In the genomic region with DNA sequence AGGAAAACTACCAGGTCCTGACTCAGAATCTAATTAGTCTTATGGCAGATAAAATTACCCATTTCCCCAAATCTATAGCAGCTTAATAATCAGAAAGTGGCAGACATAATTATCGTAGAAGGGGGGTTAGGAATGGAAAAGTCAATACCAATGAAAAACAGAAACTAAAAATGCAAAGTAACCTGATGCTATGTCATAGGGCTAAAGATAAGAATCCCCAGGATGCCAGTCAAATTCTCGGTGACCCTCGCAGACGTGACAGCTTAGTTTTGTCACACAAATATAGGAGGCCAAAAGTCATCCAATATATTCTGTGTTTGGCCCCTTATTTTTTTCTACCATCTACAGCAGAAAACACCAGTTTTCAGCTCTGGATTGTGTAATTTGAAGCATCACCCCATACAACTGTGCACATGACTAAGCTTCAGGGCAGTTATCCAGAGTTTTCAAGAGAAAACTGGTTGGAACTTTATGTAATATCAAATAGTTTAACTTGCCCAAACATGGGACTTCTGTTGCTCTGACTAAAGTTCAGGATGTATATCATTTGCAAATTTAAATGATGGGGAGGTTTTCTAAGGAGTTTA, we compare ENCODE assay signal across 9 cellular contexts. TPM values are rescaled to one million over a fixed set of nuclear protein-coding genes. Genes with fewer than 3 reads are reported as not detected.
DNase-seq lines count a peak whose midpoint lies in the region; ATAC-seq and TF ChIP-seq lines count a peak whose summit lies in the region.
"Had no signal": no experiment of that assay in that cellular context is flagged by ENCODE, and none has a peak within 500 bp of the region (broad histone marks: within the 10 kb centered on the region; RNA-seq: fewer than 3 reads in every experiment).

No MANE protein-coding gene starts in this region.

- H3K27me3 Mint-ChIP-seq in activated CD4-positive, alpha-beta memory T cell treated with anti-CD3 and anti-CD28 coated beads, Interleukin-2, amount 10 ng/mL, durations not matched to agents 7 days and 5 days = no peaks in the 10 kb centered on the region

- ATAC-seq in HG03095 (IDR thresholded peaks at IDR 0.05; ENCODE audit: unreplicated experiment) = peak; percentile 27

- POLR2A ChIA-PET in activated CD4-positive, alpha-beta memory T cell treated with anti-CD3 and anti-CD28 coated beads, Interleukin-2, amount 10 ng/mL, durations not matched to agents 7 days and 5 days (lab: Charles Lee) = no interaction called here

- intact Hi-C loops in stomach (cut with DNase I; ENCODE audit: low total_unique reads) = no loop called here

- no peak for TF ChIP-seq EP300 in stomach (IDR thresholded peaks at IDR 0.05)

- H3K9me3 ChIP-seq in stomach = no peaks in the 10 kb centered on the region
- H3K9me3 ChIP-seq: BLaER1 treated with 17β-estradiol and CSF1 and Interleukin-3, amounts not matched to agents 10 nM and 100 nM had no signal

- no peaks in the 10 kb centered on the region for H3K4me1 Mint-ChIP-seq in activated CD4-positive, alpha-beta memory T cell treated with anti-CD3 and anti-CD28 coated beads, Interleukin-2, amount 10 ng/mL, durations not matched to agents 7 days and 5 days

- no peak overlapping the region for H3K27ac Mint-ChIP-seq in activated CD4-positive, alpha-beta memory T cell treated with anti-CD3 and anti-CD28 coated beads, Interleukin-2, amount 10 ng/mL, durations not matched to agents 7 days and 5 days

- TF ChIP-seq CTCF in stomach (IDR thresholded peaks at IDR 0.05) = no peak

- WGBS in stomach, 5 donors = 36 to 50% (median 44%) methylated on average over 4 of the region's 4 CpGs

- no peaks in the 10 kb centered on the region for H3K27me3 ChIP-seq in stomach

- no peak for TF ChIP-seq POLR2A in stomach (IDR thresholded peaks at IDR 0.05)

- CTCF ChIA-PET in activated CD4-positive, alpha-beta memory T cell treated with anti-CD3 and anti-CD28 coated beads, Interleukin-2, amount 10 ng/mL, durations not matched to agents 7 days and 5 days (lab: Charles Lee) = no interaction called here

- DNase-seq in NCI-H748 (lab: John Stamatoyannopoulos, UW; ENCODE audit: unreplicated experiment) (peak; percentile 25), NCI-H748 treated with DMSO at 0.1 percent for 48 hours (lab: John Stamatoyannopoulos, UW) (no peak), amniotic epithelial cell (ENCODE audit: low read depth) (peak; percentile 85), stomach (no peak), hypothalamus (lab: John Stamatoyannopoulos, UW) (no peak), NCI-H1417 treated with DMSO at 0.1 percent for 48 hours (lab: John Stamatoyannopoulos, UW) (no peak)
- no peak for DNase-seq in activated CD4-positive, alpha-beta memory T cell treated with anti-CD3 and anti-CD28 coated beads, Interleukin-2, amount 10 ng/mL, durations not matched to agents 7 days and 5 days

- H3K4me1 ChIP-seq in stomach = peaks cover 3 to 43% (median 33%) of the 10 kb centered on the region in 4 donors

- H3K9me3 Mint-ChIP-seq in activated CD4-positive, alpha-beta memory T cell treated with anti-CD3 and anti-CD28 coated beads, Interleukin-2, amount 10 ng/mL, durations not matched to agents 7 days and 5 days = no peaks in the 10 kb centered on the region

- no peak overlapping the region for H3K4me3 ChIP-seq in stomach
- H3K4me3 ChIP-seq: BLaER1 treated with 17β-estradiol and CSF1 and Interleukin-3, amounts not matched to agents 10 nM and 100 nM had no signal

- H3K27ac ChIP-seq in stomach = peak overlapping the region; percentile 31 to 79 (median 74)
- H3K27ac ChIP-seq: BLaER1 treated with 17β-estradiol and CSF1 and Interleukin-3, amounts not matched to agents 10 nM and 100 nM had no signal

- no peaks in the 10 kb centered on the region for H3K36me3 Mint-ChIP-seq in activated CD4-positive, alpha-beta memory T cell treated with anti-CD3 and anti-CD28 coated beads, Interleukin-2, amount 10 ng/mL, durations not matched to agents 7 days and 5 days (ENCODE audit: low read depth)

- no peak overlapping the region for H3K4me3 Mint-ChIP-seq in activated CD4-positive, alpha-beta memory T cell treated with anti-CD3 and anti-CD28 coated beads, Interleukin-2, amount 10 ng/mL, durations not matched to agents 7 days and 5 days

- H3K36me3 ChIP-seq in stomach = peaks cover 0 to 17% (median 5%) of the 10 kb centered on the region in 4 donors
- H3K36me3 ChIP-seq: BLaER1 treated with 17β-estradiol and CSF1 and Interleukin-3, amounts not matched to agents 10 nM and 100 nM had no signal

RNA-seq across cellular contexts. Expression of a gene that starts 30.9 kb away (rescaled TPM):
- 10 to 100 TPM in 3 of 5 donors, 1 to 10 TPM in 2; 5.5 to 51.8 (median 13.4) TPM for total RNA-seq in stomach
- 10 to 100 TPM in 2 of 3 donors, 1 to 10 TPM in 1; 5.0 to 35.9 (median 13.7) TPM for polyA plus RNA-seq in stomach
- under 1 TPM in 1 of 2 experiments, not detected in 1; 0.05 TPM for total RNA-seq in activated CD4-positive, alpha-beta memory T cell treated with anti-CD3 and anti-CD28 coated beads, Interleukin-2, amount 10 ng/mL, durations not matched to agents 7 days and 5 days

Comparison
In these comparisons a context has a peak if more than half of its experiments do, and no peak if none do; other contexts are left out.
1. DNase-seq: peak in NCI-H748 (single experiment) and amniotic epithelial cell (single experiment); none in NCI-H748 treated with DMSO at 0.1 percent for 48 hours (single experiment), stomach (single experiment), hypothalamus (0 of 51), NCI-H1417 treated with DMSO at 0.1 percent for 48 hours (single experiment) and activated CD4-positive, alpha-beta memory T cell treated with anti-CD3 and anti-CD28 coated beads, Interleukin-2, amount 10 ng/mL, durations not matched to agents 7 days and 5 days (single experiment).
2. RNA of a gene that starts 30.9 kb away (total RNA-seq): 5.5 to 51.8 TPM in stomach; 0.05 TPM in activated CD4-positive, alpha-beta memory T cell treated with anti-CD3 and anti-CD28 coated beads, Interleukin-2, amount 10 ng/mL, durations not matched to agents 7 days and 5 days; every median in the first group is over 4 times any median in the second.